13 cellular contexts compared by ENCODE assay signal in genomic region chr1:43427524-43427923, GRCh38.
"Had no signal": no experiment of that assay in that cellular context is flagged by ENCODE, and none has a peak within 500 bp of the region (broad histone marks: within the 10 kb centered on the region; RNA-seq: fewer than 3 reads in every experiment).

No MANE protein-coding gene starts in this region.

- H3K4me1 ChIP-seq: colonic mucosa, esophagus muscularis mucosa, tibial artery, uterus had no signal

- ATAC-seq: sciatic nerve; stimulated activated effector memory CD8-positive, alpha-beta T cell treated with anti-CD3 and anti-CD28 coated beads, Interleukin-12 subunit alpha, Interleukin-12 subunit beta, amount 100 ng/mL, for 72 hours had no signal

- H3K36me3 ChIP-seq: uterus had no signal

- H3K27ac ChIP-seq: colonic mucosa, esophagus muscularis mucosa, hepatocyte, tibial artery, uterus had no signal

- H3K27me3 ChIP-seq: colonic mucosa, esophagus muscularis mucosa, hepatocyte, tibial artery, uterus had no signal

- DNase-seq: activated CD4-positive, alpha-beta T cell treated with anti-CD3 and anti-CD28 coated beads, Interleukin-2, amount 10 ng/mL, durations not matched to agents 7 days and 5 days; activated CD4-positive, CD25-positive, alpha-beta regulatory T cell; activated naive CD8-positive, alpha-beta T cell treated with anti-CD3 and anti-CD28 coated beads for 36 hours; amygdala; central memory CD4-positive, alpha-beta T cell; colonic mucosa; stimulated activated CD4-positive, alpha-beta T cell treated with anti-CD3 and anti-CD28 coated beads, Interleukin-2, amount 100 ng/mL, for 24 hours; tibial artery; uterus had no signal

- H3K4me3 ChIP-seq: colonic mucosa, esophagus muscularis mucosa, hepatocyte, tibial artery, uterus had no signal

- H3K9me3 ChIP-seq: colonic mucosa, esophagus muscularis mucosa, tibial artery, uterus had no signal
